Comparison of ENCODE assay signal across 8 cellular contexts in the genomic region with DNA sequence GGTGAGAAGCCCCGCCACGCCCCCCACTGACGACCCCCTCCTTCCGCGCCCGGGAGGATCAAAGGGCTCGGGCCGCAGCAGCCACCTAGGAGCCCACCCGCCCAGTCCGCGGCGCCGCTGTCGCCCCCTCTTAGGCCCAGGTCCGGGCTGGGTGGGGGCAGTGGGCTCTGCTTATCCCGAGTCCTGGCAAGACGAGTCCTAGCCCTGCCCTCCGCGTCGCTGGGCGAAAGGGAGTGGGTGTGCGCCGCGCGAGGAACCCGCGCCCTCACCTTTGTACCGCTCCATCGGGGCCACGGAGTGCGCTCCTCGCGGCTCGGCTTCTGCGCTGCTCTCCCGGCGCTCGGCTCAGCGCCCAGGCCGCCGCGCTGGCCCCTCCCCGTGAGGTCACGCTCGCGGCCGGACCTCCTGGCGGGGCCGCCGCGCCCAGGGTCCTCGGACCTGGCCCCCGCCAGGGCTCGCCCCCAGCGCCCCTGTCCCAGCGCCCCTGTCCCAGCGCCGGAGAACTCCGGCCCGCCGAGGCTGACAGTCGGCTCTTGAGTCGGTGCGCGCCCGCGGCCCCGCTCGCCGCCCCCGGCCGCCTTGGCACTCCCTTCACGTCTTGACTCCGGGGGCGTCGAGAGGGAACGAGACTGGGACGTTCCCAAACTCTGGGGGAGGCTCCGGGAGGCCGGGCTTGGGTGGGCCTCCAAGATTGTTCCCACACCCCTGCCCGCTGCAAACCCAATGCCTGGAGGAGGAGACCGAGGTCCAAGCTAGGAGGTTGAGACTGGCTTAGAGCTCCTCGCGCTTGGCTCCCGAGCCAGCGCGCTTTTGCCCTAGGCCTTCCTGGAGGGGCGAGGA. TPM values are rescaled to one million over a fixed set of nuclear protein-coding genes. Genes with fewer than 3 reads are reported as not detected.
DNase-seq lines count a peak whose midpoint lies in the region; ATAC-seq lines count a peak whose summit lies in the region.

A gene with protein sequence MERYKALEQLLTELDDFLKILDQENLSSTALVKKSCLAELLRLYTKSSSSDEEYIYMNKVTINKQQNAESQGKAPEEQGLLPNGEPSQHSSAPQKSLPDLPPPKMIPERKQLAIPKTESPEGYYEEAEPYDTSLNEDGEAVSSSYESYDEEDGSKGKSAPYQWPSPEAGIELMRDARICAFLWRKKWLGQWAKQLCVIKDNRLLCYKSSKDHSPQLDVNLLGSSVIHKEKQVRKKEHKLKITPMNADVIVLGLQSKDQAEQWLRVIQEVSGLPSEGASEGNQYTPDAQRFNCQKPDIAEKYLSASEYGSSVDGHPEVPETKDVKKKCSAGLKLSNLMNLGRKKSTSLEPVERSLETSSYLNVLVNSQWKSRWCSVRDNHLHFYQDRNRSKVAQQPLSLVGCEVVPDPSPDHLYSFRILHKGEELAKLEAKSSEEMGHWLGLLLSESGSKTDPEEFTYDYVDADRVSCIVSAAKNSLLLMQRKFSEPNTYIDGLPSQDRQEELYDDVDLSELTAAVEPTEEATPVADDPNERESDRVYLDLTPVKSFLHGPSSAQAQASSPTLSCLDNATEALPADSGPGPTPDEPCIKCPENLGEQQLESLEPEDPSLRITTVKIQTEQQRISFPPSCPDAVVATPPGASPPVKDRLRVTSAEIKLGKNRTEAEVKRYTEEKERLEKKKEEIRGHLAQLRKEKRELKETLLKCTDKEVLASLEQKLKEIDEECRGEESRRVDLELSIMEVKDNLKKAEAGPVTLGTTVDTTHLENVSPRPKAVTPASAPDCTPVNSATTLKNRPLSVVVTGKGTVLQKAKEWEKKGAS (minus strand): TSS at position 332 of the 840 bp plus-strand sequence. CDS start 47 bp downstream, at position 285.

- H3K4me1 ChIP-seq in iPS-15b (ENCODE audit: control insufficient read depth, insufficient read depth, low read length): peaks cover 14% of the 10 kb centered on the region
- peaks cover 8% of the 10 kb centered on the region for H3K4me1 ChIP-seq in skeletal muscle satellite cell (ENCODE audit: control insufficient read depth, insufficient read depth, low read length)

- H3K4me3 Mint-ChIP-seq in activated CD4-positive, alpha-beta T cell treated with anti-CD3 and anti-CD28 coated beads for 36 hours: peak within 1 kb of the TSS; percentile 26
- H3K4me3 Mint-ChIP-seq in activated naive CD8-positive, alpha-beta T cell treated with anti-CD3 and anti-CD28 coated beads for 36 hours: peak within 1 kb of the TSS; percentile 68

- CTCF ChIA-PET in activated CD4-positive, alpha-beta T cell treated with anti-CD3 and anti-CD28 coated beads for 36 hours (lab: Charles Lee): interaction anchor here (0.7 kb wide), 1 partner anchor 101 kb away, joined by 3 read pairs; no protein-coding TSS in a partner anchor

- peak within 1 kb of the TSS; percentile 54 for H3K9ac ChIP-seq in iPS-15b (ENCODE audit: low read depth, low read length)
- H3K9ac ChIP-seq in skeletal muscle satellite cell (ENCODE audit: low read depth, low read length): no peak within 1 kb of the TSS

- H3K27me3 Mint-ChIP-seq in activated CD4-positive, alpha-beta T cell treated with anti-CD3 and anti-CD28 coated beads for 36 hours: peaks cover 50% of the 10 kb centered on the region
- peaks cover 61% of the 10 kb centered on the region for H3K27me3 Mint-ChIP-seq in activated naive CD8-positive, alpha-beta T cell treated with anti-CD3 and anti-CD28 coated beads for 36 hours

- H3K4me1 Mint-ChIP-seq in activated CD4-positive, alpha-beta T cell treated with anti-CD3 and anti-CD28 coated beads for 36 hours: peaks cover 10% of the 10 kb centered on the region
- H3K4me1 Mint-ChIP-seq in activated naive CD8-positive, alpha-beta T cell treated with anti-CD3 and anti-CD28 coated beads for 36 hours: peaks cover 8% of the 10 kb centered on the region

- H3K27ac Mint-ChIP-seq in activated CD4-positive, alpha-beta T cell treated with anti-CD3 and anti-CD28 coated beads for 36 hours: no peak within 1 kb of the TSS
- no peak within 1 kb of the TSS for H3K27ac Mint-ChIP-seq in activated naive CD8-positive, alpha-beta T cell treated with anti-CD3 and anti-CD28 coated beads for 36 hours

- H3K4me3 ChIP-seq in iPS-15b (ENCODE audit: low read depth, low read length) (peak within 1 kb of the TSS; percentile 71), skeletal muscle satellite cell (ENCODE audit: low read length) (peak within 1 kb of the TSS; percentile 56)

- intact Hi-C loops in activated CD4-positive, alpha-beta T cell treated with anti-CD3 and anti-CD28 coated beads for 36 hours (cut with DNase I, micrococcal nuclease): no loop called here

- peak within 1 kb of the TSS; percentile 67 for H3K4me2 ChIP-seq in skeletal muscle satellite cell (ENCODE audit: low read length)

- no peaks in the 10 kb centered on the region for H3K9me3 Mint-ChIP-seq in activated CD4-positive, alpha-beta T cell treated with anti-CD3 and anti-CD28 coated beads for 36 hours (ENCODE audit: low read depth)
- peaks cover 3% of the 10 kb centered on the region for H3K9me3 Mint-ChIP-seq in activated naive CD8-positive, alpha-beta T cell treated with anti-CD3 and anti-CD28 coated beads for 36 hours

- peak; percentile 28 for DNase-seq in activated CD4-positive, alpha-beta T cell treated with anti-CD3 and anti-CD28 coated beads for 36 hours
- DNase-seq in activated CD4-positive, alpha-beta T cell treated with anti-CD3 and anti-CD28 coated beads, Interleukin-2, amount 50 U/mL, for 1 hour: no peak
- peak; percentile 13 for DNase-seq in activated naive CD8-positive, alpha-beta T cell treated with anti-CD3 and anti-CD28 coated beads for 36 hours
- DNase-seq in NCI-H446 (lab: John Stamatoyannopoulos, UW): no peak

- no peaks in the 10 kb centered on the region for H3K36me3 Mint-ChIP-seq in activated CD4-positive, alpha-beta T cell treated with anti-CD3 and anti-CD28 coated beads for 36 hours (ENCODE audit: low read depth)
- no peaks in the 10 kb centered on the region for H3K36me3 Mint-ChIP-seq in activated naive CD8-positive, alpha-beta T cell treated with anti-CD3 and anti-CD28 coated beads for 36 hours

- H3K9me3 ChIP-seq in iPS-15b (ENCODE audit: control insufficient read depth, insufficient read depth, low read length) (no peaks in the 10 kb centered on the region), skeletal muscle satellite cell (replicated peaks; ENCODE audit: low read length) (no peaks in the 10 kb centered on the region)

- H3K27me3 ChIP-seq in iPS-15b (ENCODE audit: control insufficient read depth, insufficient read depth, low read length) (peaks cover 41% of the 10 kb centered on the region), skeletal muscle satellite cell (ENCODE audit: control insufficient read depth, insufficient read depth, low read length) (peaks cover 75% of the 10 kb centered on the region)

- H3K36me3 ChIP-seq in iPS-15b (ENCODE audit: control insufficient read depth, insufficient read depth, low read length) (no peaks in the 10 kb centered on the region), skeletal muscle satellite cell (ENCODE audit: insufficient read depth, low read length) (no peaks in the 10 kb centered on the region)

- peak; percentile 55 for ATAC-seq in activated CD4-positive, alpha-beta T cell treated with anti-CD3 and anti-CD28 coated beads for 36 hours
- ATAC-seq in HG03565 (IDR thresholded peaks at IDR 0.05; ENCODE audit: unreplicated experiment) (no peak), HG03280 (IDR thresholded peaks at IDR 0.05; ENCODE audit: unreplicated experiment) (no peak)

- POLR2A ChIA-PET in activated CD4-positive, alpha-beta T cell treated with anti-CD3 and anti-CD28 coated beads for 36 hours (lab: Charles Lee): no interaction called here

RNA-seq across cellular contexts. Expression of the gene that starts here (rescaled TPM):
- total RNA-seq in activated CD4-positive, alpha-beta T cell treated with anti-CD3 and anti-CD28 coated beads for 36 hours: 1 to 10 TPM; 1.4 to 2.0 TPM
- total RNA-seq in activated naive CD8-positive, alpha-beta T cell treated with anti-CD3 and anti-CD28 coated beads for 36 hours: 1 to 10 TPM; 3.2 to 4.6 TPM
- not detected in 2 replicates for total RNA-seq in skeletal muscle satellite cell (2012; rRNA removed)

Comparison
In these comparisons a context has a peak if more than half of its experiments do, and no peak if none do; other contexts are left out.
1. DNase-seq: peak in activated CD4-positive, alpha-beta T cell treated with anti-CD3 and anti-CD28 coated beads for 36 hours (single experiment) and activated naive CD8-positive, alpha-beta T cell treated with anti-CD3 and anti-CD28 coated beads for 36 hours (single experiment); none in activated CD4-positive, alpha-beta T cell treated with anti-CD3 and anti-CD28 coated beads, Interleukin-2, amount 50 U/mL, for 1 hour (single experiment) and NCI-H446 (0 of 2).